Comparison of ENCODE assay signal across 23 cellular contexts in genomic region chr19:17611462-17612244, GRCh38.
"Had no signal": no experiment of that assay in that cellular context is flagged by ENCODE, and none has a peak within 500 bp of the region (broad histone marks: within the 10 kb centered on the region; RNA-seq: fewer than 3 reads in every experiment).

No MANE protein-coding gene starts in this region.

- H3K27ac ChIP-seq: breast epithelium, colonic mucosa, dorsolateral prefrontal cortex, heart right ventricle, left lung, ovary, prostate gland, right atrium auricular region, thoracic aorta, vagina had no signal

- ATAC-seq: activated CD4-positive, alpha-beta T cell treated with anti-CD3 and anti-CD28 coated beads for 36 hours; effector memory CD8-positive, alpha-beta T cell; heart right ventricle; left lung; naive thymus-derived CD8-positive, alpha-beta T cell had no signal

- H3K4me3 ChIP-seq: breast epithelium, colonic mucosa, dorsolateral prefrontal cortex, heart right ventricle, left lung, lung, ovary, prostate gland, right atrium auricular region, thoracic aorta, vagina had no signal

- DNase-seq: activated B cell treated with CpG ODN at 0.5 μM for 24 hours; activated CD4-positive, alpha-beta memory T cell treated with anti-CD3 and anti-CD28 coated beads for 36 hours; activated CD4-positive, alpha-beta T cell treated with anti-CD3 and anti-CD28 coated beads for 36 hours; activated naive CD4-positive, alpha-beta T cell treated with anti-CD3 and anti-CD28 coated beads for 36 hours; activated naive CD8-positive, alpha-beta T cell treated with anti-CD3 and anti-CD28 coated beads, Interleukin-2, amount 10 ng/mL, durations not matched to agents 7 days and 5 days; activated T-cell treated with anti-CD3 and anti-CD28 coated beads, Interleukin-2, amount 50 U/mL, for 48 hours; amniotic stem cell; colonic mucosa; dorsolateral prefrontal cortex; effector memory CD8-positive, alpha-beta T cell; heart right ventricle; left lung; naive thymus-derived CD8-positive, alpha-beta T cell; ovary; stimulated activated CD4-positive, alpha-beta T cell treated with anti-CD3 and anti-CD28 coated beads, Interleukin-4, amount 100 ng/mL, for 24 hours; stimulated activated naive CD4-positive, alpha-beta T cell treated with Interleukin-2 at 50 U/mL for 16 hours had no signal

- H3K4me1 ChIP-seq: colonic mucosa, prostate gland had no signal

- H3K9me3 ChIP-seq: breast epithelium, colonic mucosa, heart right ventricle, left lung, ovary, prostate gland, right atrium auricular region, thoracic aorta, vagina had no signal

- H3K27me3 ChIP-seq: colonic mucosa, ovary, right atrium auricular region, vagina had no signal

- FAIRE-seq: keratinocyte had no signal

- H3K36me3 ChIP-seq: breast epithelium, colonic mucosa, heart right ventricle, left lung, ovary, prostate gland, right atrium auricular region, thoracic aorta, vagina had no signal
